1 cellular context compared by ENCODE assay signal in genomic region chr9:71768388-71769174, GRCh38.
TF ChIP-seq lines count a peak whose summit lies in the region.

Gene CEMIP2 (minus strand): TSS chr9:71768513. CDS start chr9:71750373, 18,140 bp downstream.

TF ChIP-seq in H1, 55 proteins besides CTCF, POLR2A, EP300 and RAD21:
- TF ChIP-seq CHD7 (IDR thresholded peaks at IDR 0.05; ENCODE audit: insufficient replicate concordance, low read length) (no peak), BRCA1 (IDR thresholded peaks at IDR 0.05; ENCODE audit: low read depth, low read length) (no peak), NRF1 (IDR thresholded peaks at IDR 0.05; ENCODE audit: low read depth, low read length) (no peak), TEAD4 (IDR thresholded peaks at IDR 0.05; ENCODE audit: low read depth, low read length) (no peak), TAF7 (optimal IDR thresholded peaks at IDR 0.05; ENCODE audit: borderline replicate concordance, low read depth, low read length) (peak; percentile 93), CEBPB (IDR thresholded peaks at IDR 0.05; ENCODE audit: low read depth, low read length) (no peak), SP1 (IDR thresholded peaks at IDR 0.05; ENCODE audit: low read depth, low read length) (0 out of 2 replicates have a peak, but pooled peaks have one; percentile 24), CREB1 (IDR thresholded peaks at IDR 0.05) (peak; percentile 66), POLR2AphosphoS5 (IDR thresholded peaks at IDR 0.05; ENCODE audit: low read depth, low read length) (peak; percentile 94), GABPA (IDR thresholded peaks at IDR 0.05; ENCODE audit: borderline replicate concordance, insufficient read depth, low read length) (no peak), ZNF274 (IDR thresholded peaks at IDR 0.05; ENCODE audit: borderline replicate concordance, extremely low read depth, low read length) (no peak), JUN (IDR thresholded peaks at IDR 0.05; ENCODE audit: low read depth, low read length) (no peak), SRF (IDR thresholded peaks at IDR 0.05; ENCODE audit: low read depth, low read length) (no peak), CBX5 (IDR thresholded peaks at IDR 0.05; ENCODE audit: low read depth, low read length) (no peak), EGR1 (IDR thresholded peaks at IDR 0.05; ENCODE audit: borderline replicate concordance, low read depth, low read length) (no peak), TCF12 (IDR thresholded peaks at IDR 0.05; ENCODE audit: low read depth, low read length) (no peak), ATF3 (IDR thresholded peaks at IDR 0.05; ENCODE audit: insufficient read depth, low read depth, low read length) (no peak), ASH2L (IDR thresholded peaks at IDR 0.05; ENCODE audit: low read length) (peak; percentile 47), YY1 (IDR thresholded peaks at IDR 0.05; ENCODE audit: low read depth, low read length) (no peak), RXRA (IDR thresholded peaks at IDR 0.05; ENCODE audit: insufficient read depth, low read depth, low read length) (no peak), FOSL1 (IDR thresholded peaks at IDR 0.05; ENCODE audit: insufficient read depth, low read depth, low read length) (0 out of 2 replicates have a peak, but pooled peaks have one; percentile 0), BCL11A (IDR thresholded peaks at IDR 0.05; ENCODE audit: low read depth in 2 of 2, low read length in 2 of 2) (no peak), POU5F1 (IDR thresholded peaks at IDR 0.05; ENCODE audit: low read depth, low read length) (no peak), HDAC6 (IDR thresholded peaks at IDR 0.05; ENCODE audit: low read depth, low read length) (no peak), GTF2F1 (IDR thresholded peaks at IDR 0.05; ENCODE audit: borderline replicate concordance, low read depth, low read length) (peak; percentile 66; the same call in 1 of the 2 replicates), CHD2 (IDR thresholded peaks at IDR 0.05; ENCODE audit: low read length) (no peak), SIRT6 (IDR thresholded peaks at IDR 0.05; ENCODE audit: low read length) (no peak), JUND (IDR thresholded peaks at IDR 0.05; ENCODE audit: low read length) (no peak), E2F6 (IDR thresholded peaks at IDR 0.05) (no peak), MAX (IDR thresholded peaks at IDR 0.05) (no peak), PHF8 (conservative IDR thresholded peaks at IDR 0.05; ENCODE audit: low read depth, low read length) (peak; percentile 89), SIX5 (IDR thresholded peaks at IDR 0.05; ENCODE audit: low read depth, low read length) (no peak), SIN3A (conservative IDR thresholded peaks at IDR 0.05 in 1 of 2, IDR thresholded peaks at IDR 0.05 in 1 of 2; ENCODE audit: low read depth in 1 of 2, low read length in 2 of 2) (peak in 1 of 2 experiments; percentile 9; a peak in 1 of 4 replicates), EZH2 (IDR thresholded peaks at IDR 0.05; ENCODE audit: low read depth, low read length, severe bottlenecking) (no peak), KDM4A (IDR thresholded peaks at IDR 0.05; ENCODE audit: low read depth, low read length, severe bottlenecking) (peak; percentile 39), RBBP5 (IDR thresholded peaks at IDR 0.05; ENCODE audit: borderline replicate concordance, low read depth, low read length) (peak; percentile 81; the same call in 1 of the 2 replicates), SP2 (IDR thresholded peaks at IDR 0.05; ENCODE audit: low read length) (no peak), NANOG (IDR thresholded peaks at IDR 0.05; ENCODE audit: insufficient read depth, low read depth, low read length, poor library complexity, severe bottlenecking) (no peak), KDM1A (IDR thresholded peaks at IDR 0.05; ENCODE audit: borderline replicate concordance, low read length) (no peak), USF2 (IDR thresholded peaks at IDR 0.05; ENCODE audit: low read length) (no peak), CTBP2 (IDR thresholded peaks at IDR 0.05; ENCODE audit: borderline replicate concordance, insufficient read depth, insufficient read length, low read length) (no peak), CHD1 (IDR thresholded peaks at IDR 0.05; ENCODE audit: low read depth, low read length) (no peak), ATF2 (IDR thresholded peaks at IDR 0.05; ENCODE audit: low read length) (no peak), SUZ12 (IDR thresholded peaks at IDR 0.05; ENCODE audit: low read length) (no peak), HDAC2 (IDR thresholded peaks at IDR 0.05; ENCODE audit: borderline replicate concordance in 1 of 2, low read depth in 2 of 2, low read length in 2 of 2) (no peak), RFX5 (IDR thresholded peaks at IDR 0.05; ENCODE audit: borderline replicate concordance, low read depth, low read length) (no peak), TAF1 (IDR thresholded peaks at IDR 0.05; ENCODE audit: low read depth, low read length) (peak; percentile 98), RNF2 (IDR thresholded peaks at IDR 0.05; ENCODE audit: borderline replicate concordance, low read depth, low read length, missing control alignments, poor library complexity, severe bottlenecking) (no peak), BACH1 (IDR thresholded peaks at IDR 0.05; ENCODE audit: low read length) (no peak), SP4 (IDR thresholded peaks at IDR 0.05; ENCODE audit: low read length) (no peak), KDM5A (IDR thresholded peaks at IDR 0.05; ENCODE audit: low read length) (no peak), SAP30 (IDR thresholded peaks at IDR 0.05; ENCODE audit: insufficient read depth, insufficient replicate concordance, low read length) (no peak), TBP (IDR thresholded peaks at IDR 0.05; ENCODE audit: low read depth, low read length) (peak; percentile 95), MAFK (IDR thresholded peaks at IDR 0.05; ENCODE audit: low read depth, low read length) (no peak), CBX8 (IDR thresholded peaks at IDR 0.05; ENCODE audit: borderline replicate concordance, low read depth, low read length) (no peak)
TF ChIP-seq in H1: peak in this region for 13.
